Comparison of ENCODE assay signal across 14 cellular contexts in genomic region chr12:121970901-121971300, GRCh38. TPM values are rescaled to one million over a fixed set of nuclear protein-coding genes. Genes with fewer than 3 reads are reported as not detected.
DNase-seq lines count a peak whose midpoint lies in the region; ATAC-seq and TF ChIP-seq lines count a peak whose summit lies in the region.
"Had no signal": no experiment of that assay in that cellular context is flagged by ENCODE, and none has a peak within 500 bp of the region (broad histone marks: within the 10 kb centered on the region; RNA-seq: fewer than 3 reads in every experiment).

No MANE protein-coding gene starts in this region.

- H3K4me2 ChIP-seq in neuronal stem cell (ENCODE audit: insufficient read depth, low read length, poor library complexity, severe bottlenecking) (no peak overlapping the region), osteoblast (ENCODE audit: insufficient read depth, low read length) (no peak overlapping the region)

- no peak overlapping the region for H2BK120ac ChIP-seq in neuronal stem cell (ENCODE audit: low read depth, low read length)

- H4K91ac ChIP-seq in neuronal stem cell (ENCODE audit: low read depth, low read length, poor library complexity) = no peak overlapping the region

- no peak overlapping the region for H2BK5ac ChIP-seq in neuronal stem cell (ENCODE audit: low read length)

- H3K4me3 ChIP-seq in heart right ventricle = no peak overlapping the region
- H3K4me3 ChIP-seq in neuronal stem cell (ENCODE audit: low read length in 2 of 2) = no peak overlapping the region
- no peak overlapping the region for H3K4me3 ChIP-seq in osteoblast (ENCODE audit: insufficient read depth, low read length)

- H3K36me3 ChIP-seq in heart right ventricle = peaks cover 0 to 7% (median 0%) of the 10 kb centered on the region in 9 donors
- no peaks in the 10 kb centered on the region for H3K36me3 ChIP-seq in neuronal stem cell (replicated peaks in 1 of 2; ENCODE audit: control insufficient read depth in 2 of 2, insufficient read depth in 2 of 2, low read length in 2 of 2)
- peaks cover 5% of the 10 kb centered on the region for H3K36me3 ChIP-seq in osteoblast (ENCODE audit: insufficient read depth, low read length)

- intact Hi-C loops in heart right ventricle (cut with DNase I) = no loop called here

- no peak for TF ChIP-seq CTCF in heart right ventricle (IDR thresholded peaks at IDR 0.05)
- TF ChIP-seq CTCF in osteoblast (IDR thresholded peaks at IDR 0.05; ENCODE audit: extremely low read depth, low read depth, low read length) = no peak

- H3K79me1 ChIP-seq in neuronal stem cell (ENCODE audit: low read depth, low read length) = no peaks in the 10 kb centered on the region

- H3K18ac ChIP-seq in neuronal stem cell (ENCODE audit: low read length) = no peak overlapping the region

- DNase-seq in ELF-1 (ENCODE audit: low read depth, low spot score) (peak; percentile 26), NCI-H2227 treated with DMSO at 0.1 percent for 48 hours (lab: John Stamatoyannopoulos, UW) (peak; percentile 18), heart right ventricle (peak; percentile 24 to 25), neuronal stem cell (ENCODE audit: low spot score) (no peak), osteoblast (ENCODE audit: insufficient read length, low spot score, missing footprints) (no peak)
- DNase-seq in effector CD8-positive, alpha-beta T cell (lab: John Stamatoyannopoulos, UW) = no peak
- no peak for DNase-seq in activated effector memory CD4-positive, alpha-beta T cell treated with Interleukin-2 at 50 U/mL for 16 hours
- DNase-seq: ACHN; CD4-positive, CD25-positive, alpha-beta regulatory T cell; H7; NCI-H1105; NCI-H187; NCI-H774 had no signal

- no peaks in the 10 kb centered on the region for H4K20me1 ChIP-seq in osteoblast (ENCODE audit: insufficient read depth, low read length)

- no peak overlapping the region for H3K14ac ChIP-seq in neuronal stem cell (ENCODE audit: low read length)

- H3K27ac ChIP-seq in heart right ventricle (peak overlapping the region in 9 of 10 donors; percentile 2 to 77 (median 44)), neuronal stem cell (replicated peaks; ENCODE audit: low read length) (no peak overlapping the region), osteoblast (ENCODE audit: low read depth, low read length) (no peak overlapping the region)

- no peak overlapping the region for H3K4ac ChIP-seq in neuronal stem cell (ENCODE audit: low read length)

- H3K27me3 ChIP-seq in heart right ventricle = no peaks in the 10 kb centered on the region
- peaks cover 0 to 13% (median 0%) of the 10 kb centered on the region in 3 experiments for H3K27me3 ChIP-seq in neuronal stem cell (ENCODE audit: control insufficient read depth in 3 of 3, insufficient read depth in 3 of 3, low read depth in 1 of 3, low read length in 3 of 3)
- peaks cover 3% of the 10 kb centered on the region for H3K27me3 ChIP-seq in osteoblast (ENCODE audit: insufficient read depth, low read length)

- H3K9ac ChIP-seq in neuronal stem cell (ENCODE audit: low read depth, low read length, poor library complexity) = no peak overlapping the region

- no peak overlapping the region for H2BK12ac ChIP-seq in neuronal stem cell (ENCODE audit: low read length)

- no peak overlapping the region for H2AFZ ChIP-seq in neuronal stem cell (ENCODE audit: low read length)
- H2AFZ ChIP-seq in osteoblast (ENCODE audit: low read length) = no peak overlapping the region

- H2AK5ac ChIP-seq in neuronal stem cell (ENCODE audit: low read depth, low read length) = no peak overlapping the region

- H3K4me1 ChIP-seq in heart right ventricle (peaks cover 0 to 34% (median 16%) of the 10 kb centered on the region in 9 donors), neuronal stem cell (ENCODE audit: control insufficient read depth in 2 of 2, insufficient read depth in 1 of 2, low read depth in 1 of 2, low read length in 2 of 2) (peaks cover 7% of the 10 kb centered on the region in 2 donors), osteoblast (ENCODE audit: insufficient read depth, low read length) (peaks cover 7% of the 10 kb centered on the region)

- H3K79me2 ChIP-seq in osteoblast (ENCODE audit: insufficient read depth, low read length) = no peaks in the 10 kb centered on the region

- WGBS in heart right ventricle, 2 donors = 64% methylated on average over 2 of the region's 2 CpGs
- WGBS in neuronal stem cell (ENCODE audit: extremely low coverage in 2 of 2, insufficient read length in 2 of 2, insufficient replicate concordance in 1 of 2), 2 donors = no CpG with 5 or more reads among the region's 2 CpGs

- ATAC-seq in heart right ventricle = peak in 7 of 8 donors; percentile 54 to 73 (median 64)

- peak overlapping the region; percentile 5 for H3K23ac ChIP-seq in neuronal stem cell (ENCODE audit: low read depth, low read length, poor library complexity)

- no peak overlapping the region for H2BK15ac ChIP-seq in neuronal stem cell (ENCODE audit: low read length)

- H3K9me3 ChIP-seq in heart right ventricle (peaks cover 0 to 12% (median 0%) of the 10 kb centered on the region in 11 donors), neuronal stem cell (replicated peaks in 1 of 2; ENCODE audit: control insufficient read depth in 2 of 2, insufficient read depth in 1 of 2, low read depth in 1 of 2, low read length in 2 of 2) (peaks cover 2 to 18% of the 10 kb centered on the region in 2 donors), osteoblast (ENCODE audit: low read depth, low read length) (no peaks in the 10 kb centered on the region)

- no peak overlapping the region for H4K8ac ChIP-seq in neuronal stem cell (ENCODE audit: low read depth, low read length)

RNA-seq across cellular contexts. Expression of gene BCL7A, which starts 50.8 kb away (rescaled TPM):
- total RNA-seq in heart right ventricle = 10 to 100 TPM; 13.2 to 25.7 (median 16.2) TPM
- polyA plus RNA-seq in heart right ventricle = 1 to 10 TPM; 3.4 to 4.9 TPM
- 31.6 TPM for polyA plus RNA-seq in neuronal stem cell (2013, experiment 1 of 2)
- 32.9 TPM for polyA plus RNA-seq in neuronal stem cell (2013, experiment 2 of 2)
- total RNA-seq in osteoblast = 4.4 and 4.7 TPM in 2 replicates

RNA-seq across cellular contexts. Expression of gene CFAP251, which starts 52.5 kb away (rescaled TPM):
- 1 to 10 TPM in 7 of 10 donors, under 1 TPM in 3; 0.52 to 4.6 (median 1.9) TPM for total RNA-seq in heart right ventricle
- polyA plus RNA-seq in heart right ventricle = 1 to 10 TPM in 1 of 2 donors, under 1 TPM in 1; 0.66 to 1.0 TPM
- 3.7 TPM for polyA plus RNA-seq in neuronal stem cell (2013, experiment 1 of 2)
- 3.2 TPM for polyA plus RNA-seq in neuronal stem cell (2013, experiment 2 of 2)
- total RNA-seq in osteoblast = 4.3 and 7.4 TPM in 2 replicates
- polyA plus RNA-seq: IgD-negative memory B cell had no signal

Comparison
In these comparisons a context has a peak if more than half of its experiments do, and no peak if none do; other contexts are left out.
1. DNase-seq: peak in ELF-1 (single experiment), NCI-H2227 treated with DMSO at 0.1 percent for 48 hours (single experiment) and heart right ventricle (2 of 2); none in neuronal stem cell (single experiment), osteoblast (single experiment), effector CD8-positive, alpha-beta T cell (single experiment) and activated effector memory CD4-positive, alpha-beta T cell treated with Interleukin-2 at 50 U/mL for 16 hours (single experiment).
2. H3K27ac ChIP-seq: peak in heart right ventricle (9 of 10); none in neuronal stem cell (single experiment) and osteoblast (single experiment).